10 cellular contexts compared by ENCODE assay signal in genomic region chr15:88637436-88637835, GRCh38. TPM values are rescaled to one million over a fixed set of nuclear protein-coding genes. Genes with fewer than 3 reads are reported as not detected.
DNase-seq lines count a peak whose midpoint lies in the region; ATAC-seq and TF ChIP-seq lines count a peak whose summit lies in the region.
"Had no signal": no experiment of that assay in that cellular context is flagged by ENCODE, and none has a peak within 500 bp of the region (broad histone marks: within the 10 kb centered on the region; RNA-seq: fewer than 3 reads in every experiment).

No MANE protein-coding gene starts in this region.

- H3K4me3 ChIP-seq in ascending aorta (no peak overlapping the region), tibial nerve (no peak overlapping the region)

- DNase-seq in activated naive CD4-positive, alpha-beta T cell treated with anti-CD3 and anti-CD28 coated beads for 36 hours, result no peak
- no peak for DNase-seq in activated naive CD4-positive, alpha-beta T cell treated with Interleukin-2 at 50 U/mL for 16 hours
- DNase-seq in ascending aorta (ENCODE audit: low spot score in 2 of 2), result no peak
- no peak for DNase-seq in memory B cell (ENCODE audit: low spot score in 2 of 2)
- no peak for DNase-seq in tibial nerve (ENCODE audit: low spot score in 2 of 2)
- DNase-seq in KG1 (lab: John Stamatoyannopoulos, UW), result no peak
- no peak for DNase-seq in stimulated activated CD4-positive, alpha-beta T cell treated with anti-CD3 and anti-CD28 coated beads, Interleukin-15, amount 100 ng/mL, for 24 hours
- DNase-seq: NCI-H1105 treated with DMSO at 0.1 percent for 48 hours; stimulated activated CD4-positive, alpha-beta T cell treated with anti-CD3 and anti-CD28 coated beads, Interleukin-4, amount 100 ng/mL, for 1 hour had no signal

- peaks cover 35% of the 10 kb centered on the region for H3K36me3 Mint-ChIP-seq in activated naive CD4-positive, alpha-beta T cell treated with anti-CD3 and anti-CD28 coated beads for 36 hours (ENCODE audit: low read depth)
- H3K36me3 Mint-ChIP-seq in memory B cell, result peaks cover 20% of the 10 kb centered on the region

- no peaks in the 10 kb centered on the region for H3K27me3 Mint-ChIP-seq in activated naive CD4-positive, alpha-beta T cell treated with anti-CD3 and anti-CD28 coated beads for 36 hours (ENCODE audit: low read depth)
- H3K27me3 Mint-ChIP-seq in memory B cell, result no peaks in the 10 kb centered on the region

- H3K4me1 ChIP-seq in ascending aorta, result peaks cover 0 to 15% of the 10 kb centered on the region in 2 donors
- H3K4me1 ChIP-seq in tibial nerve, result peaks cover 0 to 45% (median 32%) of the 10 kb centered on the region in 4 donors

- H3K9me3 ChIP-seq in ascending aorta (no peaks in the 10 kb centered on the region), tibial nerve (no peaks in the 10 kb centered on the region)

- H3K27ac Mint-ChIP-seq in activated naive CD4-positive, alpha-beta T cell treated with anti-CD3 and anti-CD28 coated beads for 36 hours, result peak overlapping the region; percentile 96
- H3K27ac Mint-ChIP-seq in memory B cell, result peak overlapping the region; percentile 97

- H3K4me1 Mint-ChIP-seq in activated naive CD4-positive, alpha-beta T cell treated with anti-CD3 and anti-CD28 coated beads for 36 hours (ENCODE audit: low read depth), result peaks cover 85% of the 10 kb centered on the region
- H3K4me1 Mint-ChIP-seq in memory B cell, result peaks cover 49% of the 10 kb centered on the region

- WGBS in tibial nerve, 2 donors, result 77 to 80% methylated on average over 7 of the region's 7 CpGs

- no peaks in the 10 kb centered on the region for H3K9me3 Mint-ChIP-seq in activated naive CD4-positive, alpha-beta T cell treated with anti-CD3 and anti-CD28 coated beads for 36 hours
- no peaks in the 10 kb centered on the region for H3K9me3 Mint-ChIP-seq in memory B cell

- peaks cover 0 to 10% of the 10 kb centered on the region in 2 donors for H3K36me3 ChIP-seq in ascending aorta
- H3K36me3 ChIP-seq in tibial nerve, result peaks cover 0 to 16% (median 0%) of the 10 kb centered on the region in 3 donors

- H3K27me3 ChIP-seq in ascending aorta (no peaks in the 10 kb centered on the region), tibial nerve (no peaks in the 10 kb centered on the region)

- no peak for TF ChIP-seq EP300 in tibial nerve (IDR thresholded peaks at IDR 0.05)

- intact Hi-C loops in activated naive CD4-positive, alpha-beta T cell treated with anti-CD3 and anti-CD28 coated beads for 36 hours (cut with micrococcal nuclease), result no loop called here
- intact Hi-C loops in ascending aorta (cut with DNase I), result no loop called here

- CTCF ChIA-PET in activated naive CD4-positive, alpha-beta T cell treated with anti-CD3 and anti-CD28 coated beads for 36 hours (lab: Charles Lee), result interaction anchor here (1.8 kb wide), 1 partner anchor 13 kb away, joined by 23 read pairs; no protein-coding TSS in a partner anchor

- no peak for TF ChIP-seq POLR2A in tibial nerve (IDR thresholded peaks at IDR 0.05)

- H3K4me3 Mint-ChIP-seq in activated naive CD4-positive, alpha-beta T cell treated with anti-CD3 and anti-CD28 coated beads for 36 hours, result no peak overlapping the region
- peak overlapping the region; percentile 93 for H3K4me3 Mint-ChIP-seq in memory B cell

- no peak for TF ChIP-seq CTCF in ascending aorta (IDR thresholded peaks at IDR 0.05)
- no peak for TF ChIP-seq CTCF in tibial nerve (IDR thresholded peaks at IDR 0.05)

- ATAC-seq in memory B cell (ENCODE audit: low read depth) (no peak), HG03565 (IDR thresholded peaks at IDR 0.05; ENCODE audit: unreplicated experiment) (no peak)

- H3K27ac ChIP-seq in ascending aorta (peak overlapping the region; percentile 90 to 93), tibial nerve (peak overlapping the region; percentile 90 to 99 (median 98))

RNA-seq across cellular contexts. Expression of gene ISG20, which starts 1.4 kb away (rescaled TPM):
- 10 to 100 TPM; 51.2 to 56.5 TPM for total RNA-seq in activated naive CD4-positive, alpha-beta T cell treated with anti-CD3 and anti-CD28 coated beads for 36 hours
- total RNA-seq in ascending aorta (5.3 TPM), tibial nerve (10 to 100 TPM; 18.2 to 34.5 (median 23.8) TPM)

RNA-seq across cellular contexts. Expression of gene AEN, which starts 16.3 kb away (rescaled TPM):
- 10 to 100 TPM; 85.2 to 87.2 TPM for total RNA-seq in activated naive CD4-positive, alpha-beta T cell treated with anti-CD3 and anti-CD28 coated beads for 36 hours
- 13.5 TPM for total RNA-seq in ascending aorta
- 10 to 100 TPM; 10.1 to 17.8 (median 13.1) TPM for total RNA-seq in tibial nerve
